8 cellular contexts compared by ENCODE assay signal in the genomic region with DNA sequence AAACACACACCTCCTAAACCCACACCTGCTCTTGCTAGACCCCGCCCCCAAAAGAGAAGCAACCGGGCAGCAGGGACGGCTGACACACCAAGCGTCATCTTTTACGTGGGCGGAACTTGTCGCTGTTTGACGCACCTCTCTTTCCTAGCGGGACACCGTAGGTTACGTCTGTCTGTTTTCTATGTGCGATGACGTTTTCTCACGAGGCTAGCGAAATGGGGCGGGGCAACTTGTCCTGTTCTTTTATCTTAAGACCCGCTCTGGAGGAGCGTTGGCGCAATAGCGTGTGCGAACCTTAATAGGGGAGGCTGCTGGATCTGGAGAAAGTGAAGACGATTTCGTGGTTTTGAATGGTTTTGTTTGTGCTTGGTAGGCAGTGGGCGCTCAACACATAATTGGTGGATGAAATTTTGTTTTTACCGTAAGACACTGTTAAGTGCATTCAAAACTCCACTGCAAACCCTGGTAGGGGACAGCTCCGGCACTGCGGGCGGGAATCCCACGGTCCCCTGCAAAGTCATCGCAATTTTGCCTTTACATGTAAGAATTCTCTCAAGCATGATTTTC. TPM values are rescaled to one million over a fixed set of nuclear protein-coding genes. Genes with fewer than 3 reads are reported as not detected.
DNase-seq lines count a peak whose midpoint lies in the region; ATAC-seq and FAIRE-seq lines count a peak whose summit lies in the region.

No MANE protein-coding gene starts in this region.

- peak overlapping the region; percentile 66 for H3K4me3 ChIP-seq in NT2/D1 (ENCODE audit: insufficient read length, low read depth)

- peak overlapping the region; percentile 82 for H3K9ac ChIP-seq in NT2/D1 (ENCODE audit: insufficient read length, low read depth)

- H3K4me1 ChIP-seq in NT2/D1 (ENCODE audit: insufficient read depth, insufficient read length), result no peaks in the 10 kb centered on the region

- ATAC-seq in GM21367 (IDR thresholded peaks at IDR 0.05; ENCODE audit: unreplicated experiment), result peak; percentile 86

- DNase-seq in COLO829 (ENCODE audit: low spot score), result peak; percentile 93
- DNase-seq in HT1080 (ENCODE audit: low read depth), result peak; percentile 98
- peak; percentile 97 for DNase-seq in NT2/D1 (ENCODE audit: low read depth, low spot score)
- DNase-seq in activated CD8-positive, alpha-beta memory T cell treated with anti-CD3 and anti-CD28 coated beads, Interleukin-2, amount 50 U/mL, for 4 hours, result peak; percentile 96
- DNase-seq in mesenteric fat pad (ENCODE audit: low spot score), result peak; percentile 93
- peak; percentile 92 for DNase-seq in stimulated activated CD8-positive, alpha-beta memory T cell treated with anti-CD3 and anti-CD28 coated beads, Interleukin-15, amount 100 ng/mL, for 1 hour (ENCODE audit: low read depth)

- FAIRE-seq in endometrium (lab: Jason Lieb, UNC), result peak; percentile 95

- H3K9me3 ChIP-seq in NT2/D1 (ENCODE audit: insufficient read depth, low read length), result peaks cover 6% of the 10 kb centered on the region

- peaks cover 12% of the 10 kb centered on the region for H3K27me3 ChIP-seq in NT2/D1 (ENCODE audit: insufficient read depth, insufficient read length)

- no peaks in the 10 kb centered on the region for H3K36me3 ChIP-seq in NT2/D1 (ENCODE audit: insufficient read depth, insufficient read length, low read length)

RNA-seq across cellular contexts. Expression of gene C9orf72, which starts 0.5 kb away (rescaled TPM):
- 6.1 and 6.4 TPM in 2 replicates for total RNA-seq in HT1080 (2014; rRNA removed; shearing (Covaris generic))
- 9.0 and 9.6 TPM in 2 replicates for polyA plus RNA-seq in HT1080 (2015; cell fraction: cytosol; rRNA removed)
- polyA plus RNA-seq in HT1080 (2015; cell fraction: nucleus; rRNA removed), result 20.9 and 22.7 TPM in 2 replicates
- total RNA-seq in mesenteric fat pad, result 24.6 TPM

RNA-seq across cellular contexts. Expression of gene MOB3B, which starts 44.2 kb away (rescaled TPM):
- total RNA-seq in HT1080 (2014; rRNA removed; shearing (Covaris generic)), result 2.1 and 3.0 TPM in 2 replicates
- 1.7 and 2.1 TPM in 2 replicates for polyA plus RNA-seq in HT1080 (2015; cell fraction: cytosol; rRNA removed)
- polyA plus RNA-seq in HT1080 (2015; cell fraction: nucleus; rRNA removed), result 0.93 and 1.0 TPM in 2 replicates
- 3.8 TPM for total RNA-seq in mesenteric fat pad

RNA-seq across cellular contexts. Expression of gene IFNK, which starts 49.7 kb away (rescaled TPM):
- not detected in 2 replicates for total RNA-seq in HT1080 (2014; rRNA removed; shearing (Covaris generic))
- not detected in 2 replicates for polyA plus RNA-seq in HT1080 (2015; cell fraction: cytosol; rRNA removed)
- not detected in 2 replicates for polyA plus RNA-seq in HT1080 (2015; cell fraction: nucleus; rRNA removed)
- not detected for total RNA-seq in mesenteric fat pad

Comparison
In these comparisons a context has a peak if more than half of its experiments do, and no peak if none do; other contexts are left out.
1. Peak in every context shown above with its lines: DNase-seq, ATAC-seq and H3K4me3 ChIP-seq.